11 cellular contexts compared by ENCODE assay signal in genomic region chr1:220881918-220882891, GRCh38. TPM values are rescaled to one million over a fixed set of nuclear protein-coding genes. Genes with fewer than 3 reads are reported as not detected.
DNase-seq lines count a peak whose midpoint lies in the region; ATAC-seq and TF ChIP-seq lines count a peak whose summit lies in the region.
"Had no signal": no experiment of that assay in that cellular context is flagged by ENCODE, and none has a peak within 500 bp of the region (broad histone marks: within the 10 kb centered on the region; RNA-seq: fewer than 3 reads in every experiment).

No MANE protein-coding gene starts in this region.

- no peak overlapping the region for H3K27ac ChIP-seq in SK-N-SH (ENCODE audit: low read depth in 2 of 2, low read length in 1 of 2)
- no peak overlapping the region for H3K27ac ChIP-seq in SJCRH30
- H3K27ac ChIP-seq: 22Rv1 had no signal

- DNase-seq in SK-N-SH (peak; percentile 13), ecto neural progenitor cell (ENCODE audit: low spot score) (peak; percentile 75), medulla oblongata (ENCODE audit: extremely low spot score) (peak; percentile 64), type B pancreatic cell (ENCODE audit: extremely low spot score, unreplicated experiment) (no peak), SJCRH30 (no peak), HAP-1 (ENCODE audit: low spot score in 2 of 2) (no peak), GM19240 (ENCODE audit: insufficient read length, low spot score) (no peak)
- DNase-seq: activated effector memory CD4-positive, alpha-beta T cell treated with Interleukin-2 at 50 U/mL for 16 hours; RPMI8226 had no signal

- POLR2A ChIA-PET in SK-N-SH (lab: Yijun Ruan, JAX) = no interaction called here

- H3K36me3 Mint-ChIP-seq in type B pancreatic cell = no peaks in the 10 kb centered on the region

- peak overlapping the region; percentile 16; the same call in 1 of the 2 replicates for H3K4me2 ChIP-seq in SK-N-SH

- H3K27me3 Mint-ChIP-seq in type B pancreatic cell = peaks cover 95% of the 10 kb centered on the region

- H3F3A ChIP-seq in SK-N-SH (replicated peaks; ENCODE audit: insufficient read depth) = no peaks in the 10 kb centered on the region

- H3K36me3 ChIP-seq in SK-N-SH (replicated peaks in 1 of 2; ENCODE audit: control insufficient read depth in 1 of 2, insufficient read depth in 2 of 2, low read length in 1 of 2) (peaks cover 7 to 46% of the 10 kb centered on the region in 2 experiments), SJCRH30 (peaks cover 47% of the 10 kb centered on the region), HAP-1 (replicated peaks) (peaks cover 8% of the 10 kb centered on the region; the same call in 1 of the 2 replicates)

- peak overlapping the region; percentile 57 for H3K4me3 Mint-ChIP-seq in type B pancreatic cell

- CTCF ChIA-PET in SK-N-SH (lab: Yijun Ruan, JAX) = interaction anchor here (2.0 kb wide), 1 partner anchor 321 kb away, joined by 7 read pairs; no protein-coding TSS in a partner anchor

- H3K4me3 ChIP-seq in SK-N-SH (ENCODE audit: low read depth in 2 of 2, low read length in 1 of 2) = peak overlapping the region in 1 of 2 experiments; percentile 83; a peak in 1 of 4 replicates
- H3K4me3 ChIP-seq in SJCRH30 = no peak overlapping the region
- H3K4me3 ChIP-seq in HAP-1 = no peak overlapping the region

- H4K20me1 ChIP-seq in SK-N-SH (ENCODE audit: insufficient read depth) = no peaks in the 10 kb centered on the region

- 92% methylated on average over 42 of the region's 43 CpGs for WGBS in SK-N-SH (ENCODE audit: low lambda C conversion rate)

- no peak for TF ChIP-seq CTCF in SK-N-SH (IDR thresholded peaks at IDR 0.05)
- peak; percentile 39 for TF ChIP-seq CTCF in type B pancreatic cell (conservative IDR thresholded peaks at IDR 0.05)

- H3K27me3 ChIP-seq in SK-N-SH (ENCODE audit: insufficient read depth) (no peaks in the 10 kb centered on the region), SJCRH30 (no peaks in the 10 kb centered on the region), HAP-1 (ENCODE audit: low read depth) (no peaks in the 10 kb centered on the region)

- H2AFZ ChIP-seq in SK-N-SH (ENCODE audit: low read depth) = no peak overlapping the region

- TF ChIP-seq RAD21 in SK-N-SH (IDR thresholded peaks at IDR 0.05; ENCODE audit: low read length) = no peak

- no peak overlapping the region for H3K9ac ChIP-seq in SK-N-SH

- H3K4me1 ChIP-seq in SK-N-SH (ENCODE audit: control insufficient read depth in 1 of 2, insufficient read depth in 2 of 2, low read depth in 1 of 2, low read length in 1 of 2) (peaks cover 0 to 23% of the 10 kb centered on the region in 2 experiments; a peak in 2 of 4 replicates), SJCRH30 (peaks cover 2% of the 10 kb centered on the region; the same call in 1 of the 2 replicates), HAP-1 (peaks cover 6% of the 10 kb centered on the region; the same call in 1 of the 2 replicates)

- H3K9me3 Mint-ChIP-seq in type B pancreatic cell = no peaks in the 10 kb centered on the region

- no peak for ATAC-seq in SK-N-SH treated with all-trans-retinoic acid at 6 μM for 48 hours

- peak overlapping the region; percentile 51 for H3K27ac Mint-ChIP-seq in type B pancreatic cell

- no peaks in the 10 kb centered on the region for H3K9me2 ChIP-seq in SK-N-SH

- H3K4me1 Mint-ChIP-seq in type B pancreatic cell (ENCODE audit: unreplicated experiment) = peaks cover 21% of the 10 kb centered on the region

- peaks cover 21% of the 10 kb centered on the region for H3K79me2 ChIP-seq in SK-N-SH (ENCODE audit: insufficient read depth)

- TF ChIP-seq EP300 in SK-N-SH (IDR thresholded peaks at IDR 0.05; ENCODE audit: borderline replicate concordance in 1 of 2, low read depth in 1 of 2, low read length in 1 of 2) = no peak

- in situ Hi-C loops in HAP-1 (cut with MboI; ENCODE audit: low sequenced_read_pairs) = no loop called here

- H3K9me3 ChIP-seq in SK-N-SH (no peaks in the 10 kb centered on the region), SJCRH30 (replicated peaks) (no peaks in the 10 kb centered on the region), HAP-1 (no peaks in the 10 kb centered on the region)

TF ChIP-seq in SK-N-SH, 30 proteins besides CTCF, POLR2A, EP300 and RAD21 (continues in another document):
- TF ChIP-seq RFX5 (IDR thresholded peaks at IDR 0.05; ENCODE audit: low read length) = no peak
- TF ChIP-seq MEF2A (IDR thresholded peaks at IDR 0.05; ENCODE audit: borderline replicate concordance, low read depth) = no peak
- TF ChIP-seq TAF1 (IDR thresholded peaks at IDR 0.05; ENCODE audit: borderline replicate concordance, low read depth, low read length) = no peak
- TF ChIP-seq SMC3 (IDR thresholded peaks at IDR 0.05; ENCODE audit: low read depth, low read length) = no peak
- TF ChIP-seq FOXJ3 (CRISPR knock-in tag; IDR thresholded peaks at IDR 0.05) = no peak
- TF ChIP-seq FOSL2 (IDR thresholded peaks at IDR 0.05; ENCODE audit: borderline replicate concordance, low read depth) = no peak
- TF ChIP-seq PBX3 (IDR thresholded peaks at IDR 0.05) = no peak
- no peak for TF ChIP-seq GABPA (IDR thresholded peaks at IDR 0.05; ENCODE audit: low read depth)
- no peak for TF ChIP-seq SIN3A (IDR thresholded peaks at IDR 0.05; ENCODE audit: borderline replicate concordance, low read depth, low read length)
- TF ChIP-seq USF2 (IDR thresholded peaks at IDR 0.05; ENCODE audit: borderline replicate concordance, low read depth, low read length) = no peak
- no peak for TF ChIP-seq YY1 (IDR thresholded peaks at IDR 0.05; ENCODE audit: low read depth)
- no peak for TF ChIP-seq CHD2 (IDR thresholded peaks at IDR 0.05; ENCODE audit: low read length, partially characterized antibody)

TF ChIP-seq in SK-N-SH treated with all-trans-retinoic acid at 6 μM for 48 hours, 23 proteins besides CTCF, POLR2A, EP300 and RAD21:
- TF ChIP-seq CSDC2 (CRISPR knock-in tag; IDR thresholded peaks at IDR 0.05) = no peak
- TF ChIP-seq ZNF8 (CRISPR knock-in tag; IDR thresholded peaks at IDR 0.05) = no peak
- TF ChIP-seq GLIS3 (CRISPR knock-in tag; IDR thresholded peaks at IDR 0.05) = no peak

RNA-seq across cellular contexts. Expression of gene HLX, which starts 3.0 kb away (rescaled TPM):
- polyA plus RNA-seq in SK-N-SH (2012; rRNA removed) = 8.6 and 21.4 TPM in 2 replicates
- 11.7 TPM in 2 replicates for polyA plus RNA-seq in SK-N-SH (2012; cell fraction: cytosol; rRNA removed)
- polyA plus RNA-seq in SK-N-SH (2012; cell fraction: nucleus; rRNA removed) = 17.6 and 19.7 TPM in 2 replicates
- total RNA-seq in type B pancreatic cell (ENCODE audit: low replicate concordance) = 0.64 and 2.3 TPM in 2 replicates
- total RNA-seq in SJCRH30 (2014; rRNA removed; shearing (Covaris generic)) = 15.4 and 17.0 TPM in 2 replicates

Comparison
In these comparisons a context has a peak if more than half of its experiments do, and no peak if none do; other contexts are left out.
1. DNase-seq: peak in SK-N-SH (single experiment), ecto neural progenitor cell (single experiment) and medulla oblongata (single experiment); none in type B pancreatic cell (single experiment), SJCRH30 (0 of 2), HAP-1 (0 of 2) and GM19240 (single experiment).